ENCODE assay signal across 8 cellular contexts in the genomic region with DNA sequence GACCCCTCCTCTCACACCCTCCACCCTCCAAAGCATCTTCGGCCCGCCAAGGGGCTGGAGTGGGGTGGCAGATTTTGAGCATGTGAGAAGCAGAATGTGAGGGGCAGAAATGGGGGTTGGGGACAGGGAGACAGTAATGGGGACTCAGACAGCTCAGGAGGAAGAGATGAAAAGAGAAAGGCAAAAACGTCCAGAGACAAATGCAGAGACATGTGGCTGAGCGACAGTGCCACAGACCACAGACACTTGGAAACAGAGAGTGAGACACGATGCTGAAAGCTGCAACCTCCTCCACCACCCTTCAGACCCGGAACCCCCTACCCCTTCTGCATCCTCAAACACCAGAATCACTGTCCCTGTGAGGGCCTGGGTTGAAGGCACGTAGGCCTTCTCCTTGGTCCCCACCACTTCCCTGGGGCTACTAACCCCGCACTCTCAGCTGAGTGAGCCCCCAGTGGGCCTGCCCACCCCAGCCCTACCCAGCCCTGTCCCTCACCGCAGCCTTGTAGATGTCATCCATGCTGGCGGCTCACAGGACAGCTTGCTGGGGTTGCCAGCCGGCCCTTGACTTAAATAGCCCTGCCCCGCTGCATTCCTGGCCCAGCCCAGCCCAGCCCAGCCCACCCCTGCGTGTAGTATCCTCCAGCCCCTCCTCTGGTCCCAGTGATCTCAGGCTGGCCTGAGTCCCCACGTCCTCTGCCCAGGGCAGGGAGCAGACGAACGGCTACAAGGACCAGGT. TPM values are rescaled to one million over a fixed set of nuclear protein-coding genes. Genes with fewer than 3 reads are reported as not detected.
DNase-seq lines count a peak whose midpoint lies in the region; ATAC-seq and TF ChIP-seq lines count a peak whose summit lies in the region.

Gene TNNC1, minus strand, starts transcription at position 546 of the 739 bp plus-strand sequence. Its CDS starts 26 bp downstream, at position 520.

- H3K9me3 ChIP-seq in OCI-LY1 (ENCODE audit: low read length) (no peaks in the 10 kb centered on the region), neural cell (ENCODE audit: low read length) (no peaks in the 10 kb centered on the region), BE2C (no peaks in the 10 kb centered on the region)

- H3K9me3 Mint-ChIP-seq in endothelial cell (ENCODE audit: unreplicated experiment), result no peaks in the 10 kb centered on the region

- TF ChIP-seq CTCF in C4-2B (conservative IDR thresholded peaks at IDR 0.05), result no peak
- no peak for TF ChIP-seq CTCF in OCI-LY1 (IDR thresholded peaks at IDR 0.05; ENCODE audit: low read length)
- no peak for TF ChIP-seq CTCF in endothelial cell (IDR thresholded peaks at IDR 0.05; ENCODE audit: unreplicated experiment)
- TF ChIP-seq CTCF in neural cell (IDR thresholded peaks at IDR 0.05; ENCODE audit: poor library complexity, severe bottlenecking), result no peak
- no peak for TF ChIP-seq CTCF in BE2C (IDR thresholded peaks at IDR 0.05; ENCODE audit: low read depth, low read length)

- H3K27ac ChIP-seq in C4-2B, result peak within 1 kb of the TSS; percentile 70
- peak within 1 kb of the TSS; percentile 13 for H3K27ac ChIP-seq in OCI-LY1 (ENCODE audit: low read depth, low read length, poor library complexity, severe bottlenecking)
- peak within 1 kb of the TSS; percentile 64 for H3K27ac ChIP-seq in neural cell (ENCODE audit: low read length)

- H3K9ac ChIP-seq in OCI-LY1 (ENCODE audit: low read length), result peak within 1 kb of the TSS; percentile 85
- peak within 1 kb of the TSS; percentile 67 for H3K9ac ChIP-seq in neural cell (ENCODE audit: low read length)

- ATAC-seq in HG03432 (IDR thresholded peaks at IDR 0.05; ENCODE audit: unreplicated experiment), result no peak

- no peaks in the 10 kb centered on the region for H3K27me3 ChIP-seq in OCI-LY1 (ENCODE audit: insufficient read depth, low read length)
- no peaks in the 10 kb centered on the region for H3K27me3 ChIP-seq in neural cell (ENCODE audit: insufficient read depth, low read depth, low read length)
- H3K27me3 ChIP-seq in BE2C, result no peaks in the 10 kb centered on the region

- TF ChIP-seq RAD21 in neural cell (conservative IDR thresholded peaks at IDR 0.05), result no peak

- H3K4me3 Mint-ChIP-seq in endothelial cell (ENCODE audit: unreplicated experiment), result peak within 1 kb of the TSS; percentile 92

- TF ChIP-seq EP300 in neural cell (conservative IDR thresholded peaks at IDR 0.05; ENCODE audit: poor library complexity, severe bottlenecking), result no peak

- H3K4me2 ChIP-seq in OCI-LY1 (ENCODE audit: low read length) (peak within 1 kb of the TSS; percentile 93), neural cell (ENCODE audit: low read length) (no peak within 1 kb of the TSS)

- H3K4me1 ChIP-seq in OCI-LY1 (ENCODE audit: insufficient read depth, low read length, severe bottlenecking), result peaks cover 25% of the 10 kb centered on the region
- no peaks in the 10 kb centered on the region for H3K4me1 ChIP-seq in BE2C

- H3K27ac Mint-ChIP-seq in endothelial cell (ENCODE audit: unreplicated experiment), result peak within 1 kb of the TSS; percentile 74

- H3K27me3 Mint-ChIP-seq in endothelial cell (ENCODE audit: unreplicated experiment), result peaks cover 13% of the 10 kb centered on the region

- H3K36me3 ChIP-seq in OCI-LY1 (ENCODE audit: insufficient read depth, low read length) (peaks cover 17% of the 10 kb centered on the region), neural cell (ENCODE audit: insufficient read depth, low read length) (no peaks in the 10 kb centered on the region), BE2C (peaks cover 2% of the 10 kb centered on the region)

- H3F3A ChIP-seq in OCI-LY1 (ENCODE audit: insufficient read depth, low read length), result no peaks in the 10 kb centered on the region
- H3F3A ChIP-seq in neural cell (ENCODE audit: insufficient read depth, low read length, poor library complexity, severe bottlenecking), result peaks cover 6% of the 10 kb centered on the region

- 0 out of 2 replicates have a peak, but pooled peaks cover 4% of the 10 kb centered on the region for H3K79me2 ChIP-seq in OCI-LY1 (ENCODE audit: insufficient read depth, low read length)
- H3K79me2 ChIP-seq in neural cell (replicated peaks; ENCODE audit: insufficient read depth, low read length), result peaks cover 27% of the 10 kb centered on the region

- peaks cover 22% of the 10 kb centered on the region for H3K36me3 Mint-ChIP-seq in endothelial cell (ENCODE audit: low read depth, unreplicated experiment)

- H3K4me3 ChIP-seq in OCI-LY1 (ENCODE audit: low read depth, low read length, poor library complexity, severe bottlenecking), result peak within 1 kb of the TSS; percentile 90
- peak within 1 kb of the TSS; percentile 95 for H3K4me3 ChIP-seq in neural cell (ENCODE audit: low read length)
- H3K4me3 ChIP-seq in BE2C (ENCODE audit: low read depth, low read length), result no peak within 1 kb of the TSS

- H3K4me1 Mint-ChIP-seq in endothelial cell (ENCODE audit: unreplicated experiment), result peaks cover 36% of the 10 kb centered on the region

- H2AFZ ChIP-seq in OCI-LY1 (ENCODE audit: low read length) (no peak within 1 kb of the TSS), neural cell (ENCODE audit: low read depth, low read length) (peak within 1 kb of the TSS; percentile 78)

- H4K20me1 ChIP-seq in OCI-LY1 (ENCODE audit: insufficient read depth, low read length) (no peaks in the 10 kb centered on the region), neural cell (ENCODE audit: insufficient read depth) (no peaks in the 10 kb centered on the region)

- DNase-seq in endothelial cell (ENCODE audit: low spot score), result no peak
- DNase-seq in NCI-H2081 (lab: John Stamatoyannopoulos, UW), result no peak
- DNase-seq in pons (ENCODE audit: low spot score), result no peak
- no peak for DNase-seq in BE2C

- H3K9me2 ChIP-seq in OCI-LY1 (ENCODE audit: low read depth, low read length) (no peaks in the 10 kb centered on the region), neural cell (ENCODE audit: insufficient read depth, low read length) (no peaks in the 10 kb centered on the region)

TF ChIP-seq in neural cell, 6 proteins besides CTCF, POLR2A, EP300 and RAD21:
- TF ChIP-seq, protein P1, sequence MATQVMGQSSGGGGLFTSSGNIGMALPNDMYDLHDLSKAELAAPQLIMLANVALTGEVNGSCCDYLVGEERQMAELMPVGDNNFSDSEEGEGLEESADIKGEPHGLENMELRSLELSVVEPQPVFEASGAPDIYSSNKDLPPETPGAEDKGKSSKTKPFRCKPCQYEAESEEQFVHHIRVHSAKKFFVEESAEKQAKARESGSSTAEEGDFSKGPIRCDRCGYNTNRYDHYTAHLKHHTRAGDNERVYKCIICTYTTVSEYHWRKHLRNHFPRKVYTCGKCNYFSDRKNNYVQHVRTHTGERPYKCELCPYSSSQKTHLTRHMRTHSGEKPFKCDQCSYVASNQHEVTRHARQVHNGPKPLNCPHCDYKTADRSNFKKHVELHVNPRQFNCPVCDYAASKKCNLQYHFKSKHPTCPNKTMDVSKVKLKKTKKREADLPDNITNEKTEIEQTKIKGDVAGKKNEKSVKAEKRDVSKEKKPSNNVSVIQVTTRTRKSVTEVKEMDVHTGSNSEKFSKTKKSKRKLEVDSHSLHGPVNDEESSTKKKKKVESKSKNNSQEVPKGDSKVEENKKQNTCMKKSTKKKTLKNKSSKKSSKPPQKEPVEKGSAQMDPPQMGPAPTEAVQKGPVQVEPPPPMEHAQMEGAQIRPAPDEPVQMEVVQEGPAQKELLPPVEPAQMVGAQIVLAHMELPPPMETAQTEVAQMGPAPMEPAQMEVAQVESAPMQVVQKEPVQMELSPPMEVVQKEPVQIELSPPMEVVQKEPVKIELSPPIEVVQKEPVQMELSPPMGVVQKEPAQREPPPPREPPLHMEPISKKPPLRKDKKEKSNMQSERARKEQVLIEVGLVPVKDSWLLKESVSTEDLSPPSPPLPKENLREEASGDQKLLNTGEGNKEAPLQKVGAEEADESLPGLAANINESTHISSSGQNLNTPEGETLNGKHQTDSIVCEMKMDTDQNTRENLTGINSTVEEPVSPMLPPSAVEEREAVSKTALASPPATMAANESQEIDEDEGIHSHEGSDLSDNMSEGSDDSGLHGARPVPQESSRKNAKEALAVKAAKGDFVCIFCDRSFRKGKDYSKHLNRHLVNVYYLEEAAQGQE (IDR thresholded peaks at IDR 0.05; ENCODE audit: borderline replicate concordance), result no peak
- no peak for TF ChIP-seq TAF1 (IDR thresholded peaks at IDR 0.05; ENCODE audit: low read depth)
- TF ChIP-seq POLR2AphosphoS5 (IDR thresholded peaks at IDR 0.05), result no peak
- no peak for TF ChIP-seq SMC3 (conservative IDR thresholded peaks at IDR 0.05; ENCODE audit: poor library complexity)
- TF ChIP-seq EZH2 (IDR thresholded peaks at IDR 0.05; ENCODE audit: borderline replicate concordance, insufficient read depth, low read length, poor library complexity, severe bottlenecking), result no peak
- no peak for TF ChIP-seq MXI1 (conservative IDR thresholded peaks at IDR 0.05; ENCODE audit: poor library complexity, severe bottlenecking)

RNA-seq across cellular contexts. Expression of gene TNNC1, which starts in this region (rescaled TPM):
- 0.67 TPM for total RNA-seq in endothelial cell (ENCODE audit: unreplicated experiment)
- polyA plus RNA-seq in neural cell, result 2.2 TPM in 1 of 2 replicates, not detected in the other
- polyA minus RNA-seq in neural cell, result not detected in 2 replicates
- polyA plus RNA-seq in BE2C (2012; ENCODE audit: insufficient read depth, insufficient read length, low read depth), result 0.83 TPM

Comparison
In these comparisons a context has a peak if more than half of its experiments do, and no peak if none do; other contexts are left out.
1. H3K27ac ChIP-seq: peak in every context shown above with its lines; median percentile 70 in C4-2B; 64 in neural cell; 13 in OCI-LY1.